In genomic region chr1:152034324-152034653, GRCh38 we compare ENCODE assay signal across 8 cellular contexts. TPM values are rescaled to one million over a fixed set of nuclear protein-coding genes. Genes with fewer than 3 reads are reported as not detected.
DNase-seq lines count a peak whose midpoint lies in the region; ATAC-seq and TF ChIP-seq lines count a peak whose summit lies in the region.

No MANE protein-coding gene starts in this region.

- peak overlapping the region; percentile 84 for H3K4me3 Mint-ChIP-seq in endodermal cell

- H3K4me3 ChIP-seq in LNCaP clone FGC (ENCODE audit: low read depth, low read length) (peak overlapping the region; percentile 81), endodermal cell (ENCODE audit: low read length) (peak overlapping the region; percentile 91), skeletal muscle cell (ENCODE audit: low read depth, low read length) (peak overlapping the region; percentile 87)

- H3K4me1 ChIP-seq in endodermal cell (ENCODE audit: control insufficient read depth, insufficient read depth, low read length) = peaks cover 8% of the 10 kb centered on the region

- no peak overlapping the region for H3K27ac ChIP-seq in endodermal cell (ENCODE audit: low read depth, low read length)

- H3K27ac Mint-ChIP-seq in endodermal cell = no peak overlapping the region

- ATAC-seq in GM19438 (IDR thresholded peaks at IDR 0.05; ENCODE audit: low read depth, unreplicated experiment) (peak; percentile 5), HG03196 (IDR thresholded peaks at IDR 0.05; ENCODE audit: unreplicated experiment) (no peak)

- no peak for TF ChIP-seq CTCF in LNCaP clone FGC (IDR thresholded peaks at IDR 0.05; ENCODE audit: control insufficient read depth, extremely low read depth, insufficient read depth)
- TF ChIP-seq CTCF in endodermal cell (conservative IDR thresholded peaks at IDR 0.05) = no peak

- H3K9ac ChIP-seq in endodermal cell (ENCODE audit: extremely low read depth, low read length, poor library complexity, severe bottlenecking) = no peak overlapping the region

- H3K36me3 ChIP-seq in endodermal cell (ENCODE audit: control insufficient read depth, insufficient read depth, low read length) = peaks cover 22% of the 10 kb centered on the region

- DNase-seq in LNCaP clone FGC (ENCODE audit: low read depth) = no peak
- no peak for DNase-seq in endodermal cell
- DNase-seq in skeletal muscle cell (ENCODE audit: low read depth) = no peak
- no peak for DNase-seq in NCI-H2081 treated with DMSO at 0.1 percent for 48 hours (lab: John Stamatoyannopoulos, UW)
- DNase-seq in HPDE6-E6E7 (ENCODE audit: extremely low spot score) = no peak
- no peak for DNase-seq in A172 (ENCODE audit: low spot score)

- H3K4me1 Mint-ChIP-seq in endodermal cell = peaks cover 34% of the 10 kb centered on the region

- H3K36me3 Mint-ChIP-seq in endodermal cell (ENCODE audit: low read depth) = peaks cover 20% of the 10 kb centered on the region

- 76 to 82% methylated on average over 1 of the region's 1 CpG for WGBS in endodermal cell (ENCODE audit: insufficient coverage in 1 of 2, insufficient read length in 1 of 2), 2 experiments

- peaks cover 3% of the 10 kb centered on the region for H3K27me3 Mint-ChIP-seq in endodermal cell (ENCODE audit: insufficient read depth)

- H3K9me3 ChIP-seq in endodermal cell (ENCODE audit: control insufficient read depth, low read length) = no peaks in the 10 kb centered on the region

- H3K9me3 Mint-ChIP-seq in endodermal cell = no peaks in the 10 kb centered on the region

- peaks cover 9% of the 10 kb centered on the region for H3K27me3 ChIP-seq in endodermal cell (ENCODE audit: control insufficient read depth, insufficient read depth, low read length, poor library complexity, severe bottlenecking)

RNA-seq across cellular contexts. Expression of gene S100A11, which starts 2.5 kb away (rescaled TPM):
- total RNA-seq in endodermal cell = 100 to 1,000 TPM; 163 to 248 TPM
- polyA plus RNA-seq in endodermal cell (2013, experiment 1 of 2) = 271 TPM
- polyA plus RNA-seq in endodermal cell (2013, experiment 2 of 2) = 328 TPM
- 517 and 658 TPM in 2 replicates for total RNA-seq in A172 (2014; rRNA removed; shearing (Covaris generic))

RNA-seq across cellular contexts. Expression of gene S100A10, which starts 40.6 kb away (rescaled TPM):
- 100 to 1,000 TPM; 352 to 880 TPM for total RNA-seq in endodermal cell
- polyA plus RNA-seq in endodermal cell (2013, experiment 1 of 2) = 263 TPM
- polyA plus RNA-seq in endodermal cell (2013, experiment 2 of 2) = 320 TPM
- 760 and 801 TPM in 2 replicates for total RNA-seq in A172 (2014; rRNA removed; shearing (Covaris generic))

RNA-seq across cellular contexts. Expression of gene TCHHL1, which starts 54.6 kb away (rescaled TPM):
- not detected for total RNA-seq in endodermal cell
- not detected for polyA plus RNA-seq in endodermal cell (2013, experiment 1 of 2)
- polyA plus RNA-seq in endodermal cell (2013, experiment 2 of 2) = not detected
- total RNA-seq in A172 (2014; rRNA removed; shearing (Covaris generic)) = not detected in 2 replicates
